ENCODE assay signal across 8 cellular contexts in genomic region chr17:37570527-37571093, GRCh38. TPM values are rescaled to one million over a fixed set of nuclear protein-coding genes. Genes with fewer than 3 reads are reported as not detected.
DNase-seq lines count a peak whose midpoint lies in the region; ATAC-seq and TF ChIP-seq lines count a peak whose summit lies in the region.

No MANE protein-coding gene starts in this region.

- no peaks in the 10 kb centered on the region for H3K9me3 ChIP-seq in parathyroid adenoma (ENCODE audit: control insufficient read depth, low read length)

- ATAC-seq in GM18870 (IDR thresholded peaks at IDR 0.05; ENCODE audit: unreplicated experiment) (no peak), GM21515 (IDR thresholded peaks at IDR 0.05; ENCODE audit: unreplicated experiment) (no peak)

- no peaks in the 10 kb centered on the region for H3K36me3 ChIP-seq in parathyroid adenoma (ENCODE audit: control insufficient read depth, insufficient read depth, low read length)

- H3K4me1 Mint-ChIP-seq in activated CD4-positive, alpha-beta memory T cell treated with anti-CD3 and anti-CD28 coated beads for 36 hours (ENCODE audit: low read depth) = no peaks in the 10 kb centered on the region

- H3K79me2 ChIP-seq in parathyroid adenoma = peaks cover 6% of the 10 kb centered on the region

- CTCF ChIA-PET in activated CD4-positive, alpha-beta memory T cell treated with anti-CD3 and anti-CD28 coated beads for 36 hours (lab: Charles Lee) = interaction anchor here (0.7 to 2.3 kb wide), 6 partner anchors 8 to 43 kb away, joined by 3 to 11 read pairs (median 4); no protein-coding TSS in a partner anchor

- H3K4me3 ChIP-seq in parathyroid adenoma (ENCODE audit: low read depth, low read length) = no peak overlapping the region

- H3K9ac ChIP-seq in parathyroid adenoma = no peak overlapping the region

- peak; percentile 22 for TF ChIP-seq CTCF in parathyroid adenoma (IDR thresholded peaks at IDR 0.05)

- H3K4me2 ChIP-seq in parathyroid adenoma (ENCODE audit: low read length) = no peak overlapping the region

- intact Hi-C loops in activated CD4-positive, alpha-beta memory T cell treated with anti-CD3 and anti-CD28 coated beads for 36 hours (cut with micrococcal nuclease) = no loop called here

- DNase-seq in SKM-1 treated with dmso at 0.1 percent for 144 hours (lab: John Stamatoyannopoulos, UW; ENCODE audit: unreplicated experiment) = peak; percentile 4
- DNase-seq in SKM-1 (lab: John Stamatoyannopoulos, UW; ENCODE audit: unreplicated experiment) = no peak
- DNase-seq in NCI-H128 (lab: John Stamatoyannopoulos, UW; ENCODE audit: unreplicated experiment) = peak; percentile 2
- peak; percentile 56 for DNase-seq in activated CD4-positive, alpha-beta memory T cell treated with anti-CD3 and anti-CD28 coated beads for 36 hours
- DNase-seq in fibroblast of peridontal ligament (ENCODE audit: extremely low read depth) = peak; percentile 33

- H3K9me3 Mint-ChIP-seq in activated CD4-positive, alpha-beta memory T cell treated with anti-CD3 and anti-CD28 coated beads for 36 hours = peaks cover 5% of the 10 kb centered on the region

- POLR2A ChIA-PET in activated CD4-positive, alpha-beta memory T cell treated with anti-CD3 and anti-CD28 coated beads for 36 hours (lab: Charles Lee) = no interaction called here

- H3K4me1 ChIP-seq in parathyroid adenoma = no peaks in the 10 kb centered on the region

- no peak overlapping the region for H3K27ac Mint-ChIP-seq in activated CD4-positive, alpha-beta memory T cell treated with anti-CD3 and anti-CD28 coated beads for 36 hours

- H3K4me3 Mint-ChIP-seq in activated CD4-positive, alpha-beta memory T cell treated with anti-CD3 and anti-CD28 coated beads for 36 hours = no peak overlapping the region

- H3K27ac ChIP-seq in parathyroid adenoma = no peak overlapping the region

- peaks cover 37% of the 10 kb centered on the region for H3K36me3 Mint-ChIP-seq in activated CD4-positive, alpha-beta memory T cell treated with anti-CD3 and anti-CD28 coated beads for 36 hours

- no peaks in the 10 kb centered on the region for H3K27me3 Mint-ChIP-seq in activated CD4-positive, alpha-beta memory T cell treated with anti-CD3 and anti-CD28 coated beads for 36 hours

- H3K27me3 ChIP-seq in parathyroid adenoma (ENCODE audit: control insufficient read depth, insufficient read depth, low read length) = no peaks in the 10 kb centered on the region

- no peak overlapping the region for H2AFZ ChIP-seq in parathyroid adenoma

RNA-seq across cellular contexts. Expression of gene SYNRG, which starts 38.6 kb away (rescaled TPM):
- 10 to 100 TPM; 44.4 to 45.2 TPM for total RNA-seq in activated CD4-positive, alpha-beta memory T cell treated with anti-CD3 and anti-CD28 coated beads for 36 hours
